8 cellular contexts compared by ENCODE assay signal in the genomic region with DNA sequence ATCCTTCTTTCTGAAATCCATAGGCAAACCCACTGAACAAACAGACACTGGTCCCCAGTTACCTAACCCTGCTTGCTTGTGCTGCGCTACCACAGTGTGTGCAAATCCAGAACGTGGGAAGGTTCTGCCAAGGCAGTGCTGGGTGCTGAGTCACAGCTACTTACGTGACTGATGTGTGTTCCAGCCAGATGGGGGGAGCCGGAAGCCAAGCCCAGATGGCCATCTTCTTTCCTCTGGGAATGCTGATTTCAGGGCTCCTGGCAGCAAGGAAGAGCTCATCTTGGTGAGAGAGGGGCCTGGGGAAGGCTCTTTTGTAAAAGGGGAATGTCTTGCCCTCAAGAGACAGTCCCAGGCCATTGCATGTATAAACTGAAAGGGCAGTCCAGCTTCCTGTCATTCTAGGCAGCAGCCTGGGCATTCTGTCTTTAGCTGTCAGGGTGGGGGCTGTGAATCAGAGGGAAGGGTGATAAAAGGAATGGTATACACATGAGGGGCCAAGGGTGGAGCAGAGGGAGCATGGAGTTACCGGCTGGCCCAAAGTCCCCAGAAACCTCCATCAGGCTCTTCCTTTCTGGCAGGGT. TPM values are rescaled to one million over a fixed set of nuclear protein-coding genes. Genes with fewer than 3 reads are reported as not detected.
A peak's percentile ranks its signal among the peaks of the same experiment; 100 is the strongest.
DNase-seq lines count a peak whose midpoint lies in the region; ATAC-seq and TF ChIP-seq lines count a peak whose summit lies in the region.

No MANE protein-coding gene starts in this region.

- no peak overlapping the region for H3K4me3 Mint-ChIP-seq in activated naive CD4-positive, alpha-beta T cell treated with anti-CD3 and anti-CD28 coated beads, Interleukin-2, amount 50 U/mL, for 24 hours
- no peak overlapping the region for H3K4me3 Mint-ChIP-seq in dendritic cell treated with granulocyte-macrophage colony-stimulating factor and Interleukin-4, amounts not matched to agents 40 ng/mL and 50 ng/mL, for 4 days
- H3K4me3 Mint-ChIP-seq in natural killer cell = no peak overlapping the region

- no peaks in the 10 kb centered on the region for H3K27me3 ChIP-seq in muscle layer of colon (ENCODE audit: control insufficient read depth in 1 of 2, insufficient read depth in 2 of 2, low read length in 2 of 2)

- no peaks in the 10 kb centered on the region for H3K9me3 ChIP-seq in muscle layer of colon (ENCODE audit: low read length)

- H3K9me3 Mint-ChIP-seq in activated naive CD4-positive, alpha-beta T cell treated with anti-CD3 and anti-CD28 coated beads, Interleukin-2, amount 50 U/mL, for 24 hours = no peaks in the 10 kb centered on the region
- H3K9me3 Mint-ChIP-seq in dendritic cell treated with granulocyte-macrophage colony-stimulating factor and Interleukin-4, amounts not matched to agents 40 ng/mL and 50 ng/mL, for 4 days = no peaks in the 10 kb centered on the region
- H3K9me3 Mint-ChIP-seq in natural killer cell = no peaks in the 10 kb centered on the region

- no peaks in the 10 kb centered on the region for H3K27me3 Mint-ChIP-seq in activated naive CD4-positive, alpha-beta T cell treated with anti-CD3 and anti-CD28 coated beads, Interleukin-2, amount 50 U/mL, for 24 hours
- no peaks in the 10 kb centered on the region for H3K27me3 Mint-ChIP-seq in dendritic cell treated with granulocyte-macrophage colony-stimulating factor and Interleukin-4, amounts not matched to agents 40 ng/mL and 50 ng/mL, for 4 days
- no peaks in the 10 kb centered on the region for H3K27me3 Mint-ChIP-seq in natural killer cell (ENCODE audit: low read depth in 2 of 2)

- TF ChIP-seq CTCF in natural killer cell (IDR thresholded peaks at IDR 0.05) = no peak

- peak overlapping the region; percentile 59 for H3K27ac Mint-ChIP-seq in activated naive CD4-positive, alpha-beta T cell treated with anti-CD3 and anti-CD28 coated beads, Interleukin-2, amount 50 U/mL, for 24 hours
- peak overlapping the region; percentile 42 for H3K27ac Mint-ChIP-seq in dendritic cell treated with granulocyte-macrophage colony-stimulating factor and Interleukin-4, amounts not matched to agents 40 ng/mL and 50 ng/mL, for 4 days
- peak overlapping the region in 1 of 2 donors; percentile 64 for H3K27ac Mint-ChIP-seq in natural killer cell

- H3K4me1 Mint-ChIP-seq in activated naive CD4-positive, alpha-beta T cell treated with anti-CD3 and anti-CD28 coated beads, Interleukin-2, amount 50 U/mL, for 24 hours = peaks cover 59% of the 10 kb centered on the region
- peaks cover 61% of the 10 kb centered on the region for H3K4me1 Mint-ChIP-seq in dendritic cell treated with granulocyte-macrophage colony-stimulating factor and Interleukin-4, amounts not matched to agents 40 ng/mL and 50 ng/mL, for 4 days (ENCODE audit: low read depth)
- peaks cover 23 to 52% of the 10 kb centered on the region in 2 donors for H3K4me1 Mint-ChIP-seq in natural killer cell

- intact Hi-C loops in dendritic cell treated with granulocyte-macrophage colony-stimulating factor and Interleukin-4, amounts not matched to agents 40 ng/mL and 50 ng/mL, for 4 days (cut with micrococcal nuclease) = no loop called here
- intact Hi-C loops in natural killer cell (cut with micrococcal nuclease) = no loop called here

- peaks cover 93% of the 10 kb centered on the region for H3K36me3 ChIP-seq in muscle layer of colon (ENCODE audit: insufficient read depth, low read length)

- no peak overlapping the region for H3K9ac ChIP-seq in muscle layer of colon (ENCODE audit: low read length)

- H3K4me1 ChIP-seq in muscle layer of colon (ENCODE audit: insufficient read depth, low read length) = peaks cover 63% of the 10 kb centered on the region

- H3K27ac ChIP-seq in muscle layer of colon (ENCODE audit: low read depth, low read length) = peak overlapping the region; percentile 60

- H3K36me3 Mint-ChIP-seq in activated naive CD4-positive, alpha-beta T cell treated with anti-CD3 and anti-CD28 coated beads, Interleukin-2, amount 50 U/mL, for 24 hours = peaks cover 14% of the 10 kb centered on the region
- peaks cover 100% of the 10 kb centered on the region for H3K36me3 Mint-ChIP-seq in dendritic cell treated with granulocyte-macrophage colony-stimulating factor and Interleukin-4, amounts not matched to agents 40 ng/mL and 50 ng/mL, for 4 days (ENCODE audit: low read depth)
- peaks cover 18% of the 10 kb centered on the region for H3K36me3 Mint-ChIP-seq in natural killer cell

- no peak overlapping the region for H3K4me3 ChIP-seq in muscle layer of colon (ENCODE audit: low read depth in 1 of 2, low read length in 2 of 2)

- DNase-seq in activated naive CD4-positive, alpha-beta T cell treated with Interleukin-2 at 50 U/mL for 16 hours = no peak
- DNase-seq in DMS153 (lab: John Stamatoyannopoulos, UW) = no peak
- no peak for DNase-seq in natural killer cell

- no peak for ATAC-seq in GM21515 (IDR thresholded peaks at IDR 0.05; ENCODE audit: unreplicated experiment)
- no peak for ATAC-seq in HG03135 (IDR thresholded peaks at IDR 0.05; ENCODE audit: unreplicated experiment)
- ATAC-seq in natural killer cell = no peak

RNA-seq across cellular contexts. Expression of gene CD46, which starts 54.1 kb away (rescaled TPM):
- total RNA-seq in natural killer cell = 100 to 1,000 TPM; 110 to 126 (median 124) TPM
